8 cellular contexts compared by ENCODE assay signal in the genomic region with DNA sequence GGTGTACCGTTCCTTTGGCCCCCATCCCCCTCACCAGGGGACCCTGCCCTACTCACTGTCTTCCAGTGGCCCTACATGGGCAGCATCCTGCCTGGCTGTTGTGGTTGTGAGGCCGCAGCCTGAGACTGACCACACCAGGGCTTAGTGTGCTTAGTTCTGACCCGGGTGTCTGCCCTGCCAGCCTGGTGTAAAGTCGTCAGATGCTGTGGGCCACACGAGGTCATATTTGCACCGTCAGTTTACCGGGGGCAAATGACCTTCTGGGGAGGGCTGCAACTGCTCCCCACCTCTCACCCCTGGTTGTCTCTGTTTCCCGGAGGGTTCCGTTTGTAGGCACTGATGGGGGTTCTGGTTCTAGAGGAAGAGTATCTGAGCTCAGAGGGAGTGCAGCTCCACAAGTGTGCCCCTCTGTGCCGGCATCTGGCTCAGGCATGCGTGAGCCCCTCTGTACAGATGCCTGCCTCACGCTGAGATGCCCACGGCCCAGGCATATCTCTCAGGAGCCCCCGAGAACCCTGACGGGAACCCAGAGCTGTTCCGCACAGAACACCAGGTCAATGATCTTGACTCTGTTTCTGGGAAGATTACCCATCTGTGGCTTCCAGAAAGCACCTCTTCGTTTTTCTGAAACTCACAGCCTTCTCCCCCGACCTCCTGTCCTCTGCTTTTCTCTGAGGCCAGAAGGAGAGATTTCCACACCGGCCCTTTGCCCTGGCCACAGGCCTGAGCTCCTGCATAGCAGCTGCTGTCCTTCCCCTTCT. TPM values are rescaled to one million over a fixed set of nuclear protein-coding genes. Genes with fewer than 3 reads are reported as not detected.
DNase-seq lines count a peak whose midpoint lies in the region; ATAC-seq and TF ChIP-seq lines count a peak whose summit lies in the region.

No MANE protein-coding gene starts in this region.

- intact Hi-C loops in activated CD8-positive, alpha-beta T cell treated with anti-CD3 and anti-CD28 coated beads for 36 hours (cut with micrococcal nuclease): loop anchor here (1.0 to 5.0 kb wide), 2 partner anchors 17 to 137 kb away; no protein-coding TSS in a partner anchor

- no peaks in the 10 kb centered on the region for H3K9me3 Mint-ChIP-seq in activated CD8-positive, alpha-beta T cell treated with anti-CD3 and anti-CD28 coated beads for 36 hours
- H3K9me3 Mint-ChIP-seq in naive thymus-derived CD8-positive, alpha-beta T cell: no peaks in the 10 kb centered on the region

- no peaks in the 10 kb centered on the region for H3K9me3 ChIP-seq in GM23248 (ENCODE audit: low read depth)

- H3K27me3 Mint-ChIP-seq in activated CD8-positive, alpha-beta T cell treated with anti-CD3 and anti-CD28 coated beads for 36 hours: no peaks in the 10 kb centered on the region
- H3K27me3 Mint-ChIP-seq in naive thymus-derived CD8-positive, alpha-beta T cell: no peaks in the 10 kb centered on the region

- peak overlapping the region; percentile 40 for H3K9ac ChIP-seq in GM23248

- peak overlapping the region; percentile 99 for H3K27ac Mint-ChIP-seq in activated CD8-positive, alpha-beta T cell treated with anti-CD3 and anti-CD28 coated beads for 36 hours
- H3K27ac Mint-ChIP-seq in naive thymus-derived CD8-positive, alpha-beta T cell: peak overlapping the region; percentile 96 to 100 (median 98)

- CTCF ChIA-PET in activated CD8-positive, alpha-beta T cell treated with anti-CD3 and anti-CD28 coated beads for 36 hours (lab: Charles Lee): interaction anchor here (0.8 to 6.4 kb wide), 10 partner anchors 12 to 142 kb away, joined by 3 to 47 read pairs (median 6); no protein-coding TSS in a partner anchor

- DNase-seq in GM12864 (ENCODE audit: low read depth): no peak
- no peak for DNase-seq in GM23248
- DNase-seq in activated CD8-positive, alpha-beta T cell treated with anti-CD3 and anti-CD28 coated beads for 36 hours: peak; percentile 58
- peak in 1 of 10 donors; percentile 24 for DNase-seq in naive thymus-derived CD8-positive, alpha-beta T cell
- no peak for DNase-seq in T-helper 9 cell
- no peak for DNase-seq in AG08395 (ENCODE audit: low spot score)
- no peak for DNase-seq in activated CD4-positive, CD25-positive, alpha-beta regulatory T cell (lab: John Stamatoyannopoulos, UW)

- H3K4me3 ChIP-seq in GM12864 (ENCODE audit: low read depth, low read length) (peak overlapping the region; percentile 67), GM23248 (no peak overlapping the region)

- whole genome bisulfite sequencing in GM23248 (ENCODE audit: low coverage in 1 of 2, low lambda C conversion rate in 2 of 2, missing lambda C conversion rate in 2 of 2), 2 experiments: 58 to 60% methylated on average over 19 of the region's 19 CpGs

- 0 out of 2 replicates have a peak, but pooled peaks cover 4% of the 10 kb centered on the region for H3F3A ChIP-seq in GM23248 (ENCODE audit: insufficient read depth)

- ATAC-seq in activated CD8-positive, alpha-beta T cell treated with anti-CD3 and anti-CD28 coated beads for 36 hours: peak; percentile 10
- ATAC-seq in naive thymus-derived CD8-positive, alpha-beta T cell: no peak
- no peak for ATAC-seq in HG02840 (IDR thresholded peaks at IDR 0.05; ENCODE audit: low FRiP score, unreplicated experiment)

- no peaks in the 10 kb centered on the region for H3K9me2 ChIP-seq in GM23248 (ENCODE audit: insufficient read depth)

- no peak overlapping the region for H3K27ac ChIP-seq in GM23248

- peaks cover 11% of the 10 kb centered on the region for H3K4me1 ChIP-seq in GM23248 (ENCODE audit: insufficient read depth)

- no peaks in the 10 kb centered on the region for H3K36me3 ChIP-seq in GM23248 (ENCODE audit: low read depth)

- no peak overlapping the region for H2AFZ ChIP-seq in GM23248

- H3K4me1 Mint-ChIP-seq in activated CD8-positive, alpha-beta T cell treated with anti-CD3 and anti-CD28 coated beads for 36 hours (ENCODE audit: low read depth): peaks cover 84% of the 10 kb centered on the region
- peaks cover 60 to 100% (median 99%) of the 10 kb centered on the region in 4 donors for H3K4me1 Mint-ChIP-seq in naive thymus-derived CD8-positive, alpha-beta T cell

- POLR2A ChIA-PET in activated CD8-positive, alpha-beta T cell treated with anti-CD3 and anti-CD28 coated beads for 36 hours (lab: Charles Lee): interaction anchor here (0.7 to 17.4 kb wide), 18 partner anchors 10 to 142 kb away, joined by 3 to 444 read pairs (median 4); a partner anchor contains a TSS
- POLR2A ChIA-PET in naive thymus-derived CD8-positive, alpha-beta T cell (lab: Charles Lee): interaction anchor here (1.0 to 36.8 kb wide), 10 partner anchors 16 to 141 kb away, joined by 3 to 915 read pairs (median 11); a partner anchor contains a TSS

- no peak overlapping the region for H3K4me2 ChIP-seq in GM23248 (ENCODE audit: unreplicated experiment)

- in situ Hi-C loops in GM23248 (cut with MboI): no loop called here

- peak overlapping the region; percentile 90 for H3K4me3 Mint-ChIP-seq in activated CD8-positive, alpha-beta T cell treated with anti-CD3 and anti-CD28 coated beads for 36 hours
- H3K4me3 Mint-ChIP-seq in naive thymus-derived CD8-positive, alpha-beta T cell: peak overlapping the region; percentile 81 to 98 (median 92)

- H3K79me2 ChIP-seq in GM23248 (ENCODE audit: insufficient read depth): peaks cover 100% of the 10 kb centered on the region

- TF ChIP-seq CTCF in GM12864 (IDR thresholded peaks at IDR 0.05; ENCODE audit: low read depth, low read length, missing control alignments): no peak
- no peak for TF ChIP-seq CTCF in activated CD8-positive, alpha-beta T cell treated with anti-CD3 and anti-CD28 coated beads for 36 hours (IDR thresholded peaks at IDR 0.05)

- peaks cover 4% of the 10 kb centered on the region for H4K20me1 ChIP-seq in GM23248 (ENCODE audit: insufficient read depth)

- no peaks in the 10 kb centered on the region for H3K27me3 ChIP-seq in GM23248 (replicated peaks; ENCODE audit: insufficient read depth)

- peaks cover 59% of the 10 kb centered on the region for H3K36me3 Mint-ChIP-seq in activated CD8-positive, alpha-beta T cell treated with anti-CD3 and anti-CD28 coated beads for 36 hours (ENCODE audit: low read depth)
- H3K36me3 Mint-ChIP-seq in naive thymus-derived CD8-positive, alpha-beta T cell: peaks cover 0 to 33% (median 0%) of the 10 kb centered on the region in 3 donors

RNA-seq across cellular contexts. Expression of a gene that starts 19.2 kb away (rescaled TPM):
- 27.8 and 38.9 TPM in 2 replicates for total RNA-seq in GM23248 (2014; rRNA removed; shearing (Covaris generic))
- 8.0 and 9.1 TPM in 2 replicates for polyA plus RNA-seq in GM23248 (2016; fragmentation: Nextera tagmentation; extraction: Ambion mirVana)
- 100 to 1,000 TPM; 163 to 175 TPM for total RNA-seq in activated CD8-positive, alpha-beta T cell treated with anti-CD3 and anti-CD28 coated beads for 36 hours
- 100 to 1,000 TPM; 240 to 244 TPM for total RNA-seq in naive thymus-derived CD8-positive, alpha-beta T cell
- 100 to 1,000 TPM in 1 of 3 donors, 10 to 100 TPM in 2; 70.1 to 102 (median 93.7) TPM for polyA plus RNA-seq in naive thymus-derived CD8-positive, alpha-beta T cell
